In genomic region chr9:83980395-83981125, GRCh38 we compare ENCODE assay signal across 1 cellular context.
TF ChIP-seq lines count a peak whose summit lies in the region.

Gene RMI1, plus strand, starts transcription at chr9:83980805. Its CDS starts 20,182 bp downstream, at chr9:84000987.

TF ChIP-seq in H1, 55 proteins besides CTCF, POLR2A, EP300 and RAD21 (continued from another document):
- TF ChIP-seq TAF7 (optimal IDR thresholded peaks at IDR 0.05; ENCODE audit: borderline replicate concordance, low read depth, low read length): peak; percentile 94
- peak; percentile 81 for TF ChIP-seq BRCA1 (IDR thresholded peaks at IDR 0.05; ENCODE audit: low read depth, low read length)
- peak; percentile 67 for TF ChIP-seq ASH2L (IDR thresholded peaks at IDR 0.05; ENCODE audit: low read length)
- TF ChIP-seq SP1 (IDR thresholded peaks at IDR 0.05; ENCODE audit: low read depth, low read length): no peak
- TF ChIP-seq SIX5 (IDR thresholded peaks at IDR 0.05; ENCODE audit: low read depth, low read length): no peak
- TF ChIP-seq EGR1 (IDR thresholded peaks at IDR 0.05; ENCODE audit: borderline replicate concordance, low read depth, low read length): 0 out of 2 replicates have a peak, but pooled peaks have one; percentile 26
- TF ChIP-seq RXRA (IDR thresholded peaks at IDR 0.05; ENCODE audit: insufficient read depth, low read depth, low read length): no peak
- no peak for TF ChIP-seq FOSL1 (IDR thresholded peaks at IDR 0.05; ENCODE audit: insufficient read depth, low read depth, low read length)
- no peak for TF ChIP-seq SAP30 (IDR thresholded peaks at IDR 0.05; ENCODE audit: insufficient read depth, insufficient replicate concordance, low read length)
- no peak for TF ChIP-seq POU5F1 (IDR thresholded peaks at IDR 0.05; ENCODE audit: low read depth, low read length)
- peak; percentile 93 for TF ChIP-seq YY1 (IDR thresholded peaks at IDR 0.05; ENCODE audit: low read depth, low read length)
- no peak for TF ChIP-seq BACH1 (IDR thresholded peaks at IDR 0.05; ENCODE audit: low read length)
- TF ChIP-seq TEAD4 (IDR thresholded peaks at IDR 0.05; ENCODE audit: low read depth, low read length): no peak
- no peak for TF ChIP-seq NANOG (IDR thresholded peaks at IDR 0.05; ENCODE audit: insufficient read depth, low read depth, low read length, poor library complexity, severe bottlenecking)
- TF ChIP-seq KDM5A (IDR thresholded peaks at IDR 0.05; ENCODE audit: low read length): peak; percentile 34; the same call in 1 of the 2 replicates
- no peak for TF ChIP-seq ZNF274 (IDR thresholded peaks at IDR 0.05; ENCODE audit: borderline replicate concordance, extremely low read depth, low read length)
- TF ChIP-seq POLR2AphosphoS5 (IDR thresholded peaks at IDR 0.05; ENCODE audit: low read depth, low read length): peak; percentile 95
- TF ChIP-seq SIN3A (conservative IDR thresholded peaks at IDR 0.05 in 1 of 2, IDR thresholded peaks at IDR 0.05 in 1 of 2; ENCODE audit: low read depth in 1 of 2, low read length in 2 of 2): peak in 1 of 2 experiments; percentile 43; a peak in 1 of 4 replicates
- TF ChIP-seq MAX (IDR thresholded peaks at IDR 0.05): peak; percentile 74
- 0 out of 4 replicates have a peak, but pooled peaks of 1 of the 2 experiments have one; percentile 63 for TF ChIP-seq HDAC2 (IDR thresholded peaks at IDR 0.05; ENCODE audit: borderline replicate concordance in 1 of 2, low read depth in 2 of 2, low read length in 2 of 2)
- no peak for TF ChIP-seq EZH2 (IDR thresholded peaks at IDR 0.05; ENCODE audit: low read depth, low read length, severe bottlenecking)
- no peak for TF ChIP-seq CEBPB (IDR thresholded peaks at IDR 0.05; ENCODE audit: low read depth, low read length)
- no peak for TF ChIP-seq USF2 (IDR thresholded peaks at IDR 0.05; ENCODE audit: low read length)
- TF ChIP-seq NRF1 (IDR thresholded peaks at IDR 0.05; ENCODE audit: low read depth, low read length): no peak
- TF ChIP-seq TCF12 (IDR thresholded peaks at IDR 0.05; ENCODE audit: low read depth, low read length): no peak
- no peak for TF ChIP-seq CBX5 (IDR thresholded peaks at IDR 0.05; ENCODE audit: low read depth, low read length)
- 0 out of 2 replicates have a peak, but pooled peaks have one; percentile 59 for TF ChIP-seq RBBP5 (IDR thresholded peaks at IDR 0.05; ENCODE audit: borderline replicate concordance, low read depth, low read length)
- no peak for TF ChIP-seq SP2 (IDR thresholded peaks at IDR 0.05; ENCODE audit: low read length)
- TF ChIP-seq SRF (IDR thresholded peaks at IDR 0.05; ENCODE audit: low read depth, low read length): no peak
- no peak for TF ChIP-seq SUZ12 (IDR thresholded peaks at IDR 0.05; ENCODE audit: low read length)
- TF ChIP-seq CHD1 (IDR thresholded peaks at IDR 0.05; ENCODE audit: low read depth, low read length): no peak
- TF ChIP-seq MAFK (IDR thresholded peaks at IDR 0.05; ENCODE audit: low read depth, low read length): no peak
- TF ChIP-seq SIRT6 (IDR thresholded peaks at IDR 0.05; ENCODE audit: low read length): no peak
- peak; percentile 85; the same call in 1 of the 2 replicates for TF ChIP-seq E2F6 (IDR thresholded peaks at IDR 0.05)
- TF ChIP-seq RNF2 (IDR thresholded peaks at IDR 0.05; ENCODE audit: borderline replicate concordance, low read depth, low read length, missing control alignments, poor library complexity, severe bottlenecking): no peak
- peak; percentile 18; the same call in 1 of the 2 replicates for TF ChIP-seq ATF2 (IDR thresholded peaks at IDR 0.05; ENCODE audit: low read length)
- peak; percentile 98 for TF ChIP-seq TAF1 (IDR thresholded peaks at IDR 0.05; ENCODE audit: low read depth, low read length)
- no peak for TF ChIP-seq CBX8 (IDR thresholded peaks at IDR 0.05; ENCODE audit: borderline replicate concordance, low read depth, low read length)
- TF ChIP-seq KDM4A (IDR thresholded peaks at IDR 0.05; ENCODE audit: low read depth, low read length, severe bottlenecking): peak; percentile 32
- TF ChIP-seq HDAC6 (IDR thresholded peaks at IDR 0.05; ENCODE audit: low read depth, low read length): no peak
- no peak for TF ChIP-seq RFX5 (IDR thresholded peaks at IDR 0.05; ENCODE audit: borderline replicate concordance, low read depth, low read length)
- no peak for TF ChIP-seq JUN (IDR thresholded peaks at IDR 0.05; ENCODE audit: low read depth, low read length)
- peak; percentile 89 for TF ChIP-seq PHF8 (conservative IDR thresholded peaks at IDR 0.05; ENCODE audit: low read depth, low read length)
- no peak for TF ChIP-seq BCL11A (IDR thresholded peaks at IDR 0.05; ENCODE audit: low read depth in 2 of 2, low read length in 2 of 2)
- no peak for TF ChIP-seq ATF3 (IDR thresholded peaks at IDR 0.05; ENCODE audit: insufficient read depth, low read depth, low read length)
- TF ChIP-seq CHD2 (IDR thresholded peaks at IDR 0.05; ENCODE audit: low read length): peak; percentile 95
- peak; percentile 31 for TF ChIP-seq GTF2F1 (IDR thresholded peaks at IDR 0.05; ENCODE audit: borderline replicate concordance, low read depth, low read length)
- TF ChIP-seq CHD7 (IDR thresholded peaks at IDR 0.05; ENCODE audit: insufficient replicate concordance, low read length): no peak
- TF ChIP-seq SP4 (IDR thresholded peaks at IDR 0.05; ENCODE audit: low read length): peak; percentile 81; the same call in 1 of the 2 replicates
- peak; percentile 21; the same call in 1 of the 2 replicates for TF ChIP-seq JUND (IDR thresholded peaks at IDR 0.05; ENCODE audit: low read length)
- no peak for TF ChIP-seq CREB1 (IDR thresholded peaks at IDR 0.05)
